In the genomic region with DNA sequence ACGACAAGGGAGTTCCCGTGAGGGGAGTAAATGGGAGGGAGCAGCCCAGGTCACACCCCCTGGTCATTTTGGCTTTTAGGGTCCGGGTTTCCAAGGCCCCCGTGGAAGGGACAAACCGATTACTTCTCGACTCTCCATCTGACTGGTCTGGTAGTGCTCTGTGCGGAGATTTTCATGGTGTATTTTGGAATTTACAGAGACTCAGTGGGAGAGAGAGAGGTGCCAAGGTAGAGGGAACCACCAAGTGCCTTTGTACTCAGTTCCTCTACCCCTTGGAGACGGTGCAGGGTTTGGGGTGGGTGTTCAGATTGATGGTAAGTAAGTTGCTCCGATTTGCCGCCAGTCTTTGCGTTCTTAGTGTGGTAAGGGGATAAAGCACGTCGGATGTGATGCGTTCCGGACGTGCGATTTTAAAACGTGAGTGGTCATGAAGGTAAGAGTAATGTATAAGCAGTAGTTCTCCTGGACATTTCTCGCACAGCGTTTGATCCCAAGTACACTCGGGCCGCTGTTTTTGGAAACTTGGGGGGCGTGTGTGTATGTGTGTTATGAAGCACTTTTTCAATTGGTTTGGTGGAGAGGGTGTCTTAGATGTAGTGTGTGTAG, we compare ENCODE assay signal across 8 cellular contexts. TPM values are rescaled to one million over a fixed set of nuclear protein-coding genes. Genes with fewer than 3 reads are reported as not detected.
DNase-seq lines count a peak whose midpoint lies in the region; ATAC-seq and TF ChIP-seq lines count a peak whose summit lies in the region.

No MANE protein-coding gene starts in this region.

- peak overlapping the region; percentile 87 for H3K4me3 ChIP-seq in mucosa of descending colon

- H3K36me3 ChIP-seq in mucosa of descending colon (ENCODE audit: low read depth): no peaks in the 10 kb centered on the region

- peaks cover 16% of the 10 kb centered on the region for H3K4me1 ChIP-seq in mucosa of descending colon (ENCODE audit: low read depth)

- TF ChIP-seq CTCF in mucosa of descending colon (IDR thresholded peaks at IDR 0.05): no peak

- ATAC-seq in GM21528 (IDR thresholded peaks at IDR 0.05; ENCODE audit: low FRiP score, unreplicated experiment): peak; percentile 34
- ATAC-seq in mucosa of descending colon: no peak
- peak; percentile 7 for ATAC-seq in stimulated activated naive CD8-positive, alpha-beta T cell treated with anti-CD3 and anti-CD28 coated beads, Interleukin-15, Interleukin-2, amounts not matched to agents 100 U/mL and 50 U/mL, for 24 hours

- no peaks in the 10 kb centered on the region for H3K9me3 ChIP-seq in mucosa of descending colon

- DNase-seq in COLO668 (lab: John Stamatoyannopoulos, UW; ENCODE audit: unreplicated experiment) (peak; percentile 43), Kasumi-1 (lab: John Stamatoyannopoulos, UW) (peak; percentile 61 to 81), mucosa of descending colon (peak; percentile 29 to 41 (median 38)), DMS114 treated with DMSO at 0.1 percent for 48 hours (lab: John Stamatoyannopoulos, UW; ENCODE audit: unreplicated experiment) (no peak)
- DNase-seq in activated CD4-positive, alpha-beta T cell treated with anti-CD3 and anti-CD28 coated beads for 4 hours: peak; percentile 24 to 25
- DNase-seq in effector CD8-positive, alpha-beta T cell (lab: John Stamatoyannopoulos, UW): peak; percentile 32
- DNase-seq in stimulated activated naive CD8-positive, alpha-beta T cell treated with anti-CD3 and anti-CD28 coated beads, Interleukin-15, Interleukin-2, amounts not matched to agents 100 U/mL and 50 U/mL, for 24 hours: peak; percentile 48

- intact Hi-C loops in mucosa of descending colon (cut with DNase I, micrococcal nuclease): no loop called here

RNA-seq across cellular contexts. Expression of a gene that starts 0.7 kb away (rescaled TPM):
- total RNA-seq in mucosa of descending colon: 10 to 100 TPM; 24.6 to 29.0 (median 24.6) TPM
